In the genomic region with DNA sequence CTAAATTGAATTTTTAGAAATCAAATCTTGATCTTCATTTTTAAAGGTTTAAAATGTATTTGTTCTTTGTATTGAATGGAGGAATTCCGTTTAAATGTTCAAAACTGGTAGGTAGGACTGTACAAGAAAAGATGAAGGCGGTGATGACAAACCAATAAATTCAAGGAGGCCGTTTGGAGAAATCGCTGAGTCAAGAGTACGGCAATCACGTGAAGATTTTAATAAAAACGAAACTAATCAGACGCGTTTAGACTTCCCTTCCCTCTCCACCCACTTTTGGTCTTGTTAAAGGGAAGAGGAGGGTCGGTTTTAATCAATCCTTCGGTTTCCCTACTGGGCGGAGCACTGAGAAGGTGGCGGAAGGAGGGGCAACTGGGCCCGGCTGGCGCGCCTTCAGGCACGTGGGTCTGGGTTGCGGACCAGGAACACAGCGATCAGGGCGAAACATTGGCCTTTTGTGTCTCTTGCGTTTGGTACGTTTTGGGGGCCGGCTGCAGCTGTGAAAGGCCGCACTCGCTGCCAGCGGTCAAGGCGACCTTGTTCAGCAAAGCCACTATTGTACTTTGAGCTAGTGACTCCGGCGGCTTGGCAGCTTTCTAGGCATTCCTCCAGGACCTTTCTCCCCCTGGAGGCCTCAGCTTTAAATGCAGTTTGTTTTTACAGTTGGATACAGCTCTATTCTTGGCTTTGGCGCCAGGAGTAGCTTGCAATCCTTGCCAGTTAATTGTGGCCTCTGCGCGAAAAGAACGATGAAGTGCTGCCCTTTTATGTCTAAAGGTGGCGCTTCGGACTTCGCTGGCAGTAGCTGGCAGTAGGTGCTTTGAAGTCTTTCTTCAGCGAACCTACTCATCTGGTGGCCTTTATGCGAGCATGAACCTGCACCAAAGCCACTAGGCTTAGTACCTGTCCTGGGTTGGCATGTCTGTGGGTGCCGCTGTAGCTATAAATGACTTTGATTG, we compare ENCODE assay signal across 8 cellular contexts. TPM values are rescaled to one million over a fixed set of nuclear protein-coding genes. Genes with fewer than 3 reads are reported as not detected.
A peak's percentile ranks its signal among the peaks of the same experiment; 100 is the strongest.
DNase-seq lines count a peak whose midpoint lies in the region; ATAC-seq and TF ChIP-seq lines count a peak whose summit lies in the region.

No MANE protein-coding gene starts in this region.

- H2AFZ ChIP-seq in mammary epithelial cell (ENCODE audit: low read depth, low read length) = peak overlapping the region; percentile 94

- TF ChIP-seq CTCF in mammary epithelial cell (conservative IDR thresholded peaks at IDR 0.05 in 1 of 2, IDR thresholded peaks at IDR 0.05 in 1 of 2; ENCODE audit: extremely low read depth in 1 of 2, insufficient read depth in 1 of 2, low read depth in 1 of 2, low read length in 2 of 2) = peak; percentile 40 to 57

- H3K79me2 ChIP-seq in mammary epithelial cell (ENCODE audit: insufficient read depth, low read length) = no peaks in the 10 kb centered on the region

- H4K20me1 ChIP-seq in mammary epithelial cell (ENCODE audit: insufficient read depth, low read length) = no peaks in the 10 kb centered on the region

- in situ Hi-C loops in mammary epithelial cell (cut with MboI; ENCODE audit: low sequenced_read_pairs in 2 of 2) = loop anchor here in 1 of 2 donors (5.0 kb wide), 1 partner anchor 104 kb away; no protein-coding TSS in a partner anchor

- peak; percentile 74 for DNase-seq in A172 (ENCODE audit: low spot score)
- peak; percentile 74 to 89 for DNase-seq in NCI-H2081 (lab: John Stamatoyannopoulos, UW)
- DNase-seq in UCSD-AML1 (lab: John Stamatoyannopoulos, UW; ENCODE audit: unreplicated experiment) = peak; percentile 77
- DNase-seq in mammary epithelial cell = peak; percentile 76

- no peaks in the 10 kb centered on the region for H3K9me3 ChIP-seq in mammary epithelial cell (replicated peaks; ENCODE audit: insufficient read depth, low read length)
- H3K9me3 ChIP-seq in iPS-18c (ENCODE audit: control insufficient read depth, insufficient read depth, low read length) = peaks cover 8% of the 10 kb centered on the region
- no peaks in the 10 kb centered on the region for H3K9me3 ChIP-seq in skeletal muscle satellite cell (replicated peaks; ENCODE audit: low read length)

- H3K4me1 ChIP-seq in mammary epithelial cell (ENCODE audit: insufficient read depth, low read length) (peaks cover 5% of the 10 kb centered on the region), skeletal muscle satellite cell (ENCODE audit: control insufficient read depth, insufficient read depth, low read length) (peaks cover 5% of the 10 kb centered on the region)

- H3K4me3 ChIP-seq in mammary epithelial cell (replicated peaks in 1 of 3; ENCODE audit: insufficient read depth in 1 of 3, low read depth in 2 of 3, low read length in 3 of 3) = peak overlapping the region; percentile 42 to 51 (median 47)
- peak overlapping the region; percentile 47 for H3K4me3 ChIP-seq in iPS-18c (ENCODE audit: insufficient read depth, low read depth, low read length)
- H3K4me3 ChIP-seq in skeletal muscle satellite cell (ENCODE audit: low read length) = peak overlapping the region; percentile 72

- peak overlapping the region; percentile 51 for H3K27ac ChIP-seq in mammary epithelial cell (ENCODE audit: insufficient read depth, low read depth, low read length)

- intact Hi-C loops in mammary epithelial cell (cut with micrococcal nuclease) = loop anchor here (1.0 kb wide), 1 partner anchor 106 kb away; no protein-coding TSS in a partner anchor

- H3K4me2 ChIP-seq in mammary epithelial cell (ENCODE audit: insufficient read depth, low read depth, low read length) = peak overlapping the region; percentile 77
- peak overlapping the region; percentile 81 for H3K4me2 ChIP-seq in skeletal muscle satellite cell (ENCODE audit: low read length)

- H3K36me3 ChIP-seq in mammary epithelial cell (ENCODE audit: insufficient read depth, low read length) (no peaks in the 10 kb centered on the region), skeletal muscle satellite cell (ENCODE audit: insufficient read depth, low read length) (no peaks in the 10 kb centered on the region)

- 20% methylated on average over 36 of the region's 39 CpGs for WGBS in mammary epithelial cell (ENCODE audit: low coverage, missing lambda C conversion rate)

- ATAC-seq in GM18508 (IDR thresholded peaks at IDR 0.05; ENCODE audit: insufficient read depth, unreplicated experiment) (peak; percentile 60), HG02981 (IDR thresholded peaks at IDR 0.05; ENCODE audit: unreplicated experiment) (peak; percentile 75)

- dilution Hi-C loops in mammary epithelial cell (cut with HindIII; ENCODE audit: low sequenced_read_pairs) = no loop called here

- H3K9ac ChIP-seq in mammary epithelial cell (ENCODE audit: insufficient read depth, low read length) (peak overlapping the region; percentile 24), skeletal muscle satellite cell (ENCODE audit: low read depth, low read length) (peak overlapping the region; percentile 80)

- no TSS peak for BruUV-seq in mammary epithelial cell (replicated peaks; lab: Mats Ljungman, UMichigan)

- CTCF ChIA-PET in mammary epithelial cell (lab: Charles Lee; ENCODE audit: low non-redundant PET) = interaction anchor here (0.5 to 1.1 kb wide), 3 partner anchors 102 to 284 kb away, joined by 3 to 4 read pairs (median 4); no protein-coding TSS in a partner anchor

- H3K27me3 ChIP-seq in mammary epithelial cell (ENCODE audit: insufficient read depth, low read length) (peaks cover 3% of the 10 kb centered on the region), skeletal muscle satellite cell (ENCODE audit: control insufficient read depth, insufficient read depth, low read length) (no peaks in the 10 kb centered on the region)

RNA-seq across cellular contexts. Expression of gene LAMP2, which starts 16.7 kb away (rescaled TPM):
- 63.5 and 71.7 TPM in 2 replicates for total RNA-seq in A172 (2014; rRNA removed; shearing (Covaris generic))
- 100 to 1,000 TPM; 146 to 475 TPM for total RNA-seq in mammary epithelial cell
- polyA plus RNA-seq in mammary epithelial cell = 149 TPM
- polyA minus RNA-seq in mammary epithelial cell = 90.1 TPM
- 102 and 119 TPM in 2 replicates for total RNA-seq in skeletal muscle satellite cell (2012; rRNA removed)

Comparison
In these comparisons a context has a peak if more than half of its experiments do, and no peak if none do; other contexts are left out.
1. Peak in every context shown above with its lines: DNase-seq, ATAC-seq, H3K4me3 ChIP-seq and H3K27ac ChIP-seq.